ENCODE assay signal across 26 cellular contexts in genomic region chr3:38606561-38606960, GRCh38.
"Had no signal": no experiment of that assay in that cellular context is flagged by ENCODE, and none has a peak within 500 bp of the region (broad histone marks: within the 10 kb centered on the region; RNA-seq: fewer than 3 reads in every experiment).

No MANE protein-coding gene starts in this region.

- H3K36me3 Mint-ChIP-seq: activated naive CD8-positive, alpha-beta T cell had no signal

- H3K9me2 ChIP-seq: SK-N-SH had no signal

- H3K36me3 ChIP-seq: breast epithelium, WERI-Rb-1 had no signal

- H3K4me1 Mint-ChIP-seq: activated CD4-positive, alpha-beta T cell treated with anti-CD3 and anti-CD28 coated beads for 36 hours had no signal

- DNase-seq: activated CD4-positive, alpha-beta T cell treated with anti-CD3 and anti-CD28 coated beads for 36 hours; activated CD8-positive, alpha-beta memory T cell treated with anti-CD3 and anti-CD28 coated beads, Interleukin-2, amount 50 U/mL, for 48 hours; activated CD8-positive, alpha-beta T cell treated with anti-CD3 and anti-CD28 coated beads, Interleukin-2, amount 10 ng/mL, durations not matched to agents 7 days and 5 days; activated gamma-delta T cell; activated naive CD4-positive, alpha-beta T cell treated with anti-CD3 and anti-CD28 coated beads for 36 hours; activated T-cell treated with anti-CD3 and anti-CD28 coated beads, Interleukin-2, amount 50 U/mL, for 1 hour; IMR-90; KBM-7; NCI-H1092 treated with DMSO at 0.1 percent for 48 hours; NCI-H1417 treated with DMSO at 0.1 percent for 48 hours; NCI-H1694 treated with DMSO at 0.1 percent for 48 hours; NCI-H2029 treated with DMSO at 0.1 percent for 48 hours; NCI-H345; NCI-H510A treated with DMSO at 0.1 percent for 48 hours; NCI-H69; NK-92 treated with Interleukin-12 subunit alpha and Interleukin-12 subunit beta, amount 100 ng/mL, for 24 hours; OCI-M1; Right ventricle myocardium superior; RPMI8226; SJCRH30; SK-N-SH; T-helper 1 cell; WERI-Rb-1 had no signal

- H3K4me3 ChIP-seq: breast epithelium, SJCRH30 had no signal

- H3K4me1 ChIP-seq: breast epithelium, SJCRH30 had no signal

- H3K9me3 Mint-ChIP-seq: activated naive CD4-positive, alpha-beta T cell treated with anti-CD3 and anti-CD28 coated beads for 36 hours had no signal

- H3K9me3 ChIP-seq: breast epithelium, SJCRH30, SK-N-SH had no signal

- H3K4me2 ChIP-seq: SK-N-SH had no signal

- H3K27ac Mint-ChIP-seq: activated CD4-positive, alpha-beta T cell treated with anti-CD3 and anti-CD28 coated beads for 36 hours; activated CD8-positive, alpha-beta T cell treated with anti-CD3 and anti-CD28 coated beads, Interleukin-2, amount 10 ng/mL, durations not matched to agents 7 days and 5 days; activated naive CD4-positive, alpha-beta T cell treated with anti-CD3 and anti-CD28 coated beads for 36 hours; activated naive CD8-positive, alpha-beta T cell had no signal

- H3K27ac ChIP-seq: breast epithelium, SJCRH30, WERI-Rb-1 had no signal

- ATAC-seq: activated CD4-positive, alpha-beta T cell treated with anti-CD3 and anti-CD28 coated beads for 36 hours; activated CD8-positive, alpha-beta T cell treated with anti-CD3 and anti-CD28 coated beads, Interleukin-2, amount 10 ng/mL, durations not matched to agents 7 days and 5 days; Panc1 had no signal

- H3K27me3 Mint-ChIP-seq: activated CD4-positive, alpha-beta T cell treated with anti-CD3 and anti-CD28 coated beads for 36 hours; activated naive CD8-positive, alpha-beta T cell had no signal

- H3K9ac ChIP-seq: SK-N-SH had no signal

- H3K27me3 ChIP-seq: breast epithelium, SJCRH30 had no signal

- H3K4me3 Mint-ChIP-seq: activated CD4-positive, alpha-beta T cell treated with anti-CD3 and anti-CD28 coated beads for 36 hours; activated CD8-positive, alpha-beta T cell treated with anti-CD3 and anti-CD28 coated beads, Interleukin-2, amount 10 ng/mL, durations not matched to agents 7 days and 5 days; activated naive CD4-positive, alpha-beta T cell treated with anti-CD3 and anti-CD28 coated beads for 36 hours; activated naive CD8-positive, alpha-beta T cell had no signal
